In genomic region chr12:91681751-91682150, GRCh38 we compare ENCODE assay signal across 1 cellular context.
A peak's percentile ranks its signal among the peaks of the same experiment; 100 is the strongest.
TF ChIP-seq lines count a peak whose summit lies in the region.

No MANE protein-coding gene starts in this region.

TF ChIP-seq in K562, 482 proteins besides CTCF, POLR2A, EP300 and RAD21 (continued from another document):
- peak; percentile 82 for TF ChIP-seq VEZF1 (CRISPR knock-in tag; IDR thresholded peaks at IDR 0.05)
TF ChIP-seq in K562: peak in this region for 2.
